ENCODE assay signal across 3 cellular contexts in genomic region chr4:155237567-155237966, GRCh38. TPM values are rescaled to one million over a fixed set of nuclear protein-coding genes. Genes with fewer than 3 reads are reported as not detected.
"Had no signal": no experiment of that assay in that cellular context is flagged by ENCODE, and none has a peak within 500 bp of the region (broad histone marks: within the 10 kb centered on the region; RNA-seq: fewer than 3 reads in every experiment).

No MANE protein-coding gene starts in this region.

- ATAC-seq: GM12878 had no signal

- H3K4me3 ChIP-seq: GM12878 had no signal

- DNase-seq: GDM1, GF-D8 had no signal

RNA-seq across cellular contexts. Expression of gene NPY2R, which starts 29.1 kb away (rescaled TPM):
- polyA plus RNA-seq: GM12878 had no signal
